26 cellular contexts compared by ENCODE assay signal in genomic region chr1:202149566-202149965, GRCh38. TPM values are rescaled to one million over a fixed set of nuclear protein-coding genes. Genes with fewer than 3 reads are reported as not detected.
"Had no signal": no experiment of that assay in that cellular context is flagged by ENCODE, and none has a peak within 500 bp of the region (broad histone marks: within the 10 kb centered on the region; RNA-seq: fewer than 3 reads in every experiment).

No MANE protein-coding gene starts in this region.

- ATAC-seq: activated CD4-positive, CD25-positive, alpha-beta regulatory T cell treated with anti-CD3 and anti-CD28 coated beads, Interleukin-2, amount 50 U/mL, for 24 hours; activated CD8-positive, alpha-beta T cell treated with anti-CD3 and anti-CD28 coated beads, Interleukin-2, amount 10 ng/mL, durations not matched to agents 7 days and 5 days; activated naive CD4-positive, alpha-beta T cell treated with anti-CD3 and anti-CD28 coated beads, Interleukin-2, amount 50 U/mL, for 72 hours; effector memory CD8-positive, alpha-beta T cell; esophagus mucosa; gastroesophageal sphincter; left cardiac atrium; right cardiac atrium; stimulated activated naive B cell treated with anti-CD40 and anti-IgM and Interleukin-4, amounts not matched to agents 10 μg/mL and 1 μg/mL and 100 μg/mL, for 72 hours had no signal

- H3K27me3 ChIP-seq: adrenal gland, uterus had no signal

- H3K4me3 ChIP-seq: adrenal gland, gastroesophageal sphincter, skin epidermis, uterus had no signal

- DNase-seq: activated CD4-positive, alpha-beta T cell treated with anti-CD3 and anti-CD28 coated beads, Interleukin-2, amount 10 ng/mL, durations not matched to agents 7 days and 5 days; activated CD8-positive, alpha-beta T cell treated with anti-CD3 and anti-CD28 coated beads, Interleukin-2, amount 10 ng/mL, durations not matched to agents 7 days and 5 days; adrenal gland; central memory CD4-positive, alpha-beta T cell; effector memory CD8-positive, alpha-beta T cell; head of caudate nucleus; islet precursor cell; left cardiac atrium; midbrain; nephron progenitor cell; stimulated activated naive B cell treated with anti-CD40 and anti-IgM and Interleukin-4, amounts not matched to agents 10 μg/mL and 1 μg/mL and 100 μg/mL, for 72 hours; trophoblast cell; uterus had no signal

- H3K9ac ChIP-seq: parathyroid adenoma had no signal

- H3K27ac ChIP-seq: adrenal gland, gastroesophageal sphincter, parathyroid adenoma, skin epidermis, uterus, VCaP had no signal

- H3K4me1 ChIP-seq: parathyroid adenoma had no signal

- H2AFZ ChIP-seq: parathyroid adenoma had no signal

- H3K36me3 ChIP-seq: gastroesophageal sphincter, uterus had no signal

- H3K79me2 ChIP-seq: parathyroid adenoma had no signal

- H3K9me3 ChIP-seq: adrenal gland, gastroesophageal sphincter, uterus had no signal

RNA-seq across cellular contexts. Expression of gene GPR37L1, which starts 26.8 kb away (rescaled TPM):
- total RNA-seq: activated CD4-positive, alpha-beta T cell treated with anti-CD3 and anti-CD28 coated beads, Interleukin-2, amount 10 ng/mL, durations not matched to agents 7 days and 5 days; activated CD8-positive, alpha-beta T cell treated with anti-CD3 and anti-CD28 coated beads, Interleukin-2, amount 10 ng/mL, durations not matched to agents 7 days and 5 days; activated naive CD4-positive, alpha-beta T cell treated with anti-CD3 and anti-CD28 coated beads, Interleukin-2, amount 50 U/mL, for 72 hours; astrocyte; dermis microvascular lymphatic vessel endothelial cell; endothelial cell of umbilical vein; pulmonary artery endothelial cell; T-helper 2 cell treated with Interferon-gamma antibody and Interleukin-4, amounts not matched to agents 100 ng/mL and 5 ng/mL, for 36 hours had no signal
- polyA plus RNA-seq: endothelial cell of umbilical vein had no signal

RNA-seq across cellular contexts. Expression of gene LGR6, which starts 44.0 kb away (rescaled TPM):
- total RNA-seq: activated CD4-positive, alpha-beta T cell treated with anti-CD3 and anti-CD28 coated beads, Interleukin-2, amount 10 ng/mL, durations not matched to agents 7 days and 5 days; dermis microvascular lymphatic vessel endothelial cell; endothelial cell of umbilical vein; pulmonary artery endothelial cell had no signal
- polyA plus RNA-seq: endothelial cell of umbilical vein had no signal
